Comparison of ENCODE assay signal across 9 cellular contexts in the genomic region with DNA sequence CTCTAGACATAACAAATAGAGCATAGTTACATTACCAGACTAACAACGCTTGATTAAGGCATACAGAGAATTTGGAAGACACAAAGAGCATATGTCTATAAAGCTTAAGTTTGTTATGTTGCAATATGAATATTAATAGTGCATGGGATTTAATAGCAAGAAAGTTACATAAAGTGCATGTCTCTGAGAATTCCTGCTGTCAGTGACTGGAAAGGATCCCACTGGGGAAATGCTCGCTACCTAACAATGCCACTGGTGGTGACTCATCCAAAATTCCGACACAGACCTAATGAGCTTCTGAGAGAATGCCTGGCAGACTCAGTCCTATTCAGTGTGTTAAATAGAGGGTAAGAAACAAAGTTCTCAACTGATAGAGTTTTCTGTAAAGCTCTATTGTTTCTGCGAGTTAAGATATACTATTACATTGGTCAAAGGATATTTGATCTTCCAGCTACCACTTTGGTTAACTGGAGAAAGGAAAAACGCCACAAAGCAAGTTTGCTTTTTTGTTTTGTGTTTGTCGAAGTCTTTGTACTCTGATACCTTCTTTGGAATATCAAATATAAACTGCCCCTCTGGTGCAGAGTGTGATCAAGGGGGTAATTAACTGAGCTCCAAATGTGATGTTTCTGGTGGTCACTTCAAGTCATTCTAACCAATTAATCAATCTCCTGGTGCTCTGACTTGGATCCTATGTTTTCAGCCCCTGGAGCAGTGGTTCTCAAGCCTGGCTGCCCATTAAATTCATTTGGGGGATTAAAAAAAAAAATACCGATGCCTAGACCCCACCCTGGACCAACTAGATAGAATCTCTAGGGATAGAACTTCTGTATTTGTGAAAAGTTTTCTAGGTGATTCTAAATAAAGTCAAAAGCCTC.
DNase-seq lines count a peak whose midpoint lies in the region; ATAC-seq and TF ChIP-seq lines count a peak whose summit lies in the region.
"Had no signal": no experiment of that assay in that cellular context is flagged by ENCODE, and none has a peak within 500 bp of the region (broad histone marks: within the 10 kb centered on the region; RNA-seq: fewer than 3 reads in every experiment).

No MANE protein-coding gene starts in this region.

- no peaks in the 10 kb centered on the region for H3K36me3 Mint-ChIP-seq in HFFc6 (ENCODE audit: low read depth)

- no peak overlapping the region for H3K4me3 ChIP-seq in astrocyte of the spinal cord (ENCODE audit: low read depth, low read length)
- H3K4me3 ChIP-seq in gastrocnemius medialis = peak overlapping the region in 1 of 4 donors; percentile 1
- H3K4me3 ChIP-seq: right lobe of liver had no signal

- no peak for TF ChIP-seq CTCF in HFFc6 (IDR thresholded peaks at IDR 0.05)
- TF ChIP-seq CTCF in astrocyte of the spinal cord (IDR thresholded peaks at IDR 0.05; ENCODE audit: low read depth, low read length) = no peak
- no peak for TF ChIP-seq CTCF in gastrocnemius medialis (IDR thresholded peaks at IDR 0.05 in 4 of 5, conservative IDR thresholded peaks at IDR 0.05 in 1 of 5)

- H3K27me3 ChIP-seq in gastrocnemius medialis = no peaks in the 10 kb centered on the region
- H3K27me3 ChIP-seq: right lobe of liver had no signal

- peaks cover 21 to 25% of the 10 kb centered on the region in 2 donors for H3K4me1 ChIP-seq in gastrocnemius medialis
- H3K4me1 ChIP-seq: right lobe of liver had no signal

- peak overlapping the region; percentile 38 to 66 (median 54) for H3K27ac ChIP-seq in gastrocnemius medialis
- H3K27ac ChIP-seq: right lobe of liver had no signal

- H3K9me3 Mint-ChIP-seq in HFFc6 = no peaks in the 10 kb centered on the region

- in situ Hi-C loops in astrocyte of the spinal cord (cut with HindIII; ENCODE audit: low sequenced_read_pairs) (no loop called here), gastrocnemius medialis (cut with MboI; ENCODE audit: low sequenced_read_pairs in 4 of 4) (no loop called here)

- H3K27ac Mint-ChIP-seq in HFFc6 = peak overlapping the region; percentile 31

- TF ChIP-seq POLR2A in gastrocnemius medialis (IDR thresholded peaks at IDR 0.05) = no peak

- peak; percentile 73 for DNase-seq in HFFc6
- peak; percentile 90 for DNase-seq in astrocyte of the spinal cord (ENCODE audit: low read depth, low spot score)
- peak; percentile 43 for DNase-seq in hepatic stellate cell (ENCODE audit: low spot score)
- DNase-seq in gastrocnemius medialis = peak; percentile 20 to 46
- DNase-seq in T-helper 1 cell = no peak
- DNase-seq: right lobe of liver had no signal

- H3K4me3 Mint-ChIP-seq in HFFc6 = 0 out of 2 replicates have a peak overlapping the region, but pooled peaks have one; percentile 5

- intact Hi-C loops in gastrocnemius medialis (cut with DNase I; ENCODE audit: low total_unique reads) = no loop called here

- peaks cover 1% of the 10 kb centered on the region; the same call in 1 of the 2 replicates for H3K27me3 Mint-ChIP-seq in HFFc6 (ENCODE audit: insufficient read depth)

- H3K36me3 ChIP-seq in gastrocnemius medialis = no peaks in the 10 kb centered on the region
- H3K36me3 ChIP-seq: right lobe of liver had no signal

- ATAC-seq in gastrocnemius medialis = peak; percentile 90 to 94
- ATAC-seq in GM21381 (IDR thresholded peaks at IDR 0.05; ENCODE audit: unreplicated experiment) = no peak
- no peak for ATAC-seq in GM21786 (IDR thresholded peaks at IDR 0.05; ENCODE audit: unreplicated experiment)
- no peak for ATAC-seq in GM21515 (IDR thresholded peaks at IDR 0.05; ENCODE audit: unreplicated experiment)

- peaks cover 39% of the 10 kb centered on the region for H3K4me1 Mint-ChIP-seq in HFFc6 (ENCODE audit: low read depth)

- H3K9me3 ChIP-seq in gastrocnemius medialis = no peaks in the 10 kb centered on the region
- H3K9me3 ChIP-seq: right lobe of liver had no signal

Comparison
In these comparisons a context has a peak if more than half of its experiments do, and no peak if none do; other contexts are left out.
1. DNase-seq: peak in HFFc6 (single experiment), astrocyte of the spinal cord (single experiment), hepatic stellate cell (single experiment) and gastrocnemius medialis (2 of 2); none in T-helper 1 cell (0 of 5).
2. ATAC-seq: peak in gastrocnemius medialis (2 of 2); none in GM21381 (single experiment), GM21786 (single experiment) and GM21515 (single experiment).